Comparison of ENCODE assay signal across 8 cellular contexts in genomic region chr9:19230356-19231125, GRCh38. TPM values are rescaled to one million over a fixed set of nuclear protein-coding genes. Genes with fewer than 3 reads are reported as not detected.
DNase-seq lines count a peak whose midpoint lies in the region; ATAC-seq and TF ChIP-seq lines count a peak whose summit lies in the region.

TSS of gene DENND4C (plus strand) at chr9:19230693. CDS start at chr9:19276175, 45,482 bp downstream.

- H3K27ac Mint-ChIP-seq in chondrocyte (ENCODE audit: unreplicated experiment) = peak within 1 kb of the TSS; percentile 85

- no peak within 1 kb of the TSS for H3K4me3 Mint-ChIP-seq in chondrocyte (ENCODE audit: unreplicated experiment)

- in situ Hi-C loops in GM18951 (cut with MboI; ENCODE audit: low sequenced_read_pairs, unreplicated experiment) = no loop called here

- no peaks in the 10 kb centered on the region for H3K27me3 Mint-ChIP-seq in chondrocyte (ENCODE audit: low read depth)

- peaks cover 8% of the 10 kb centered on the region for H3K4me1 Mint-ChIP-seq in chondrocyte (ENCODE audit: low read depth)

- DNase-seq in AML-193 (lab: John Stamatoyannopoulos, UW) (peak; percentile 83 to 88), NCI-H345 treated with DMSO at 0.1 percent for 48 hours (lab: John Stamatoyannopoulos, UW; ENCODE audit: unreplicated experiment) (peak; percentile 85), chondrocyte (ENCODE audit: low spot score) (peak; percentile 95), kidney tubule cell (ENCODE audit: low spot score) (peak; percentile 90)
- peak; percentile 49 to 50 for DNase-seq in activated CD4-positive, alpha-beta T cell treated with anti-CD3 and anti-CD28 coated beads for 24 hours (ENCODE audit: low read depth in 2 of 2)
- peak; percentile 41 to 57 (median 48) for DNase-seq in stimulated activated CD4-positive, alpha-beta T cell treated with anti-CD3 and anti-CD28 coated beads, Interleukin-1b, Interleukin-23, amount 100 ng/mL, for 24 hours (ENCODE audit: low read depth in 4 of 4, low spot score in 1 of 4)

- TF ChIP-seq CTCF in chondrocyte (IDR thresholded peaks at IDR 0.05) = peak; percentile 48

- peak; percentile 84 for ATAC-seq in HG03175 (IDR thresholded peaks at IDR 0.05; ENCODE audit: unreplicated experiment)

- TF ChIP-seq POLR2A in GM18951 (IDR thresholded peaks at IDR 0.05; ENCODE audit: extremely low read depth, insufficient read depth, insufficient read length) = peak; percentile 83

- no peaks in the 10 kb centered on the region for H3K9me3 Mint-ChIP-seq in chondrocyte (ENCODE audit: low read depth)

- no peaks in the 10 kb centered on the region for H3K36me3 Mint-ChIP-seq in chondrocyte (ENCODE audit: low read depth)

RNA-seq across cellular contexts. Expression of gene DENND4C, which starts in this region (rescaled TPM):
- 27.0 to 32.8 TPM (median 27.1 TPM) in 3 replicates for total RNA-seq in chondrocyte

Comparison
In these comparisons a context has a peak if more than half of its experiments do, and no peak if none do; other contexts are left out.
1. Peak in every context shown above with its lines: DNase-seq and ATAC-seq.